ENCODE assay signal across 6 cellular contexts in the genomic region with DNA sequence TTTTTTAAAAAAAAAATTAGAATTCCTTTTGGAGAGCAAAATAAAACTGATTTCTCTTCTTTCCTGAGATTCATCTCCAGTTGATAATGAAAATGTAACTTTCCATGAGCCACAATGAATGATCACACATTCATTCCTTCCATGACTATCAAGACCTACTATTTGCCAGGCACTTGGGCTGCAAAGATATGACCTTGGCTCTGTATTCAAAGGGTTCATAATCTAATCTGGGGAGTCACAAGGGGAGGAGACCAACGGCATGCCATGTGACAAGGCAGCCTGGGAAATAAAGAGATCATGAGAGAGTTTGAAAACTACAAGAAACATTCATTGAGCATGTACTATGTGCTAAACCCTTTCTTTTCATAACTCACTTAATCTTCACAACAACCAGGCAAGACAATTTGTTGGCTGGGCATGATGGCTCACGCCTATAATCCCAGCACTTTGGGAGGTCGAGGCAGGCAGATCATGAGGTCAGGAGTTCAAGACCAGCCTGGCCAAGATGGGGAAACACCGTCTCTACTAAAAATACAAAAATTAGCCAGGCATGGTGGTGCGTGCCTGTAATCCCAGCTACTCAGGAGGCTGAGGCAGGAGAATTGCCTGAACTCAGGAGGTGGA.
DNase-seq lines count a peak whose midpoint lies in the region; ATAC-seq, FAIRE-seq and TF ChIP-seq lines count a peak whose summit lies in the region.
"Not testable (repeated sequence)": the region's sequence is repeated elsewhere in the genome, so short reads cannot be mapped to it uniquely, and the experiment has no call there.

No MANE protein-coding gene starts in this region.

- intact Hi-C loops in dendritic cell treated with granulocyte-macrophage colony-stimulating factor and Interleukin-4, amounts not matched to agents 40 ng/mL and 50 ng/mL, for 4 days (cut with micrococcal nuclease): loop anchor here (2.0 kb wide), 1 partner anchor 14 kb away; no protein-coding TSS in a partner anchor

- H3K27ac Mint-ChIP-seq in dendritic cell treated with granulocyte-macrophage colony-stimulating factor and Interleukin-4, amounts not matched to agents 40 ng/mL and 50 ng/mL, for 4 days: peak overlapping the region; percentile 78
- peak overlapping the region; percentile 84 for H3K27ac Mint-ChIP-seq in memory B cell
- peak overlapping the region; percentile 51 for H3K27ac Mint-ChIP-seq in stimulated activated memory B cell treated with anti-CD40 and anti-IgM and Interleukin-4, amounts not matched to agents 10 μg/mL and 1 μg/mL and 100 μg/mL, for 72 hours

- H3K4me1 Mint-ChIP-seq in dendritic cell treated with granulocyte-macrophage colony-stimulating factor and Interleukin-4, amounts not matched to agents 40 ng/mL and 50 ng/mL, for 4 days (ENCODE audit: low read depth): peaks cover 21% of the 10 kb centered on the region
- H3K4me1 Mint-ChIP-seq in memory B cell: peaks cover 11% of the 10 kb centered on the region
- H3K4me1 Mint-ChIP-seq in stimulated activated memory B cell treated with anti-CD40 and anti-IgM and Interleukin-4, amounts not matched to agents 10 μg/mL and 1 μg/mL and 100 μg/mL, for 72 hours: peaks cover 14% of the 10 kb centered on the region

- CTCF ChIA-PET in HEK293 (lab: Yijun Ruan, JAX): not testable (repeated sequence)

- POLR2A ChIA-PET in HEK293 (lab: Yijun Ruan, JAX): not testable (repeated sequence)

- H3K9me3 Mint-ChIP-seq in dendritic cell treated with granulocyte-macrophage colony-stimulating factor and Interleukin-4, amounts not matched to agents 40 ng/mL and 50 ng/mL, for 4 days: peaks cover 10% of the 10 kb centered on the region
- H3K9me3 Mint-ChIP-seq in memory B cell; stimulated activated memory B cell treated with anti-CD40 and anti-IgM and Interleukin-4, amounts not matched to agents 10 μg/mL and 1 μg/mL and 100 μg/mL, for 72 hours: not testable (repeated sequence)

- DNase-seq in GM18507 (ENCODE audit: extremely low spot score, insufficient read length, low read depth); memory B cell (ENCODE audit: low spot score in 2 of 2): not testable (repeated sequence)
- peak; percentile 33 for DNase-seq in OCI-M1 (lab: John Stamatoyannopoulos, UW)

- peak; percentile 15 for FAIRE-seq in GM18507 (lab: Jason Lieb, UNC)

- not testable (repeated sequence) for TF ChIP-seq CTCF in HEK293 (tag by site-specific recombination; IDR thresholded peaks at IDR 0.05)

- H3K9me3 ChIP-seq in HEK293 (ENCODE audit: control insufficient read depth, insufficient read depth, low read depth, low read length): not testable (repeated sequence)

- not testable (repeated sequence) for H3K27me3 Mint-ChIP-seq in dendritic cell treated with granulocyte-macrophage colony-stimulating factor and Interleukin-4, amounts not matched to agents 40 ng/mL and 50 ng/mL, for 4 days; memory B cell; stimulated activated memory B cell treated with anti-CD40 and anti-IgM and Interleukin-4, amounts not matched to agents 10 μg/mL and 1 μg/mL and 100 μg/mL, for 72 hours

- H3K4me1 ChIP-seq in HEK293 (ENCODE audit: control insufficient read depth, insufficient read depth, low read length): not testable (repeated sequence)

- H3K36me3 ChIP-seq in HEK293 (ENCODE audit: control insufficient read depth in 2 of 2, insufficient read depth in 1 of 2, low read length in 2 of 2): not testable (repeated sequence)

- not testable (repeated sequence) for H3K4me3 ChIP-seq in HEK293 (ENCODE audit: low read depth, low read length)

- H3K4me3 Mint-ChIP-seq in dendritic cell treated with granulocyte-macrophage colony-stimulating factor and Interleukin-4, amounts not matched to agents 40 ng/mL and 50 ng/mL, for 4 days; memory B cell; stimulated activated memory B cell treated with anti-CD40 and anti-IgM and Interleukin-4, amounts not matched to agents 10 μg/mL and 1 μg/mL and 100 μg/mL, for 72 hours: not testable (repeated sequence)

- peaks cover 91% of the 10 kb centered on the region for H3K36me3 Mint-ChIP-seq in dendritic cell treated with granulocyte-macrophage colony-stimulating factor and Interleukin-4, amounts not matched to agents 40 ng/mL and 50 ng/mL, for 4 days (ENCODE audit: low read depth)
- H3K36me3 Mint-ChIP-seq in memory B cell; stimulated activated memory B cell treated with anti-CD40 and anti-IgM and Interleukin-4, amounts not matched to agents 10 μg/mL and 1 μg/mL and 100 μg/mL, for 72 hours: not testable (repeated sequence)

- not testable (repeated sequence) for H3K27ac ChIP-seq in HEK293 (ENCODE audit: extremely low read depth, low read depth, low read length)

- ATAC-seq in memory B cell (ENCODE audit: low read depth); stimulated activated memory B cell treated with anti-CD40 and anti-IgM and Interleukin-4, amounts not matched to agents 10 μg/mL and 1 μg/mL and 100 μg/mL, for 72 hours: not testable (repeated sequence)

TF ChIP-seq in HEK293, 187 proteins besides CTCF, POLR2A, EP300 and RAD21:
- peak; percentile 71 for TF ChIP-seq ZNF664 (tag by site-specific recombination; IDR thresholded peaks at IDR 0.05)
